10 cellular contexts compared by ENCODE assay signal in genomic region chr2:5696351-5696740, GRCh38. TPM values are rescaled to one million over a fixed set of nuclear protein-coding genes. Genes with fewer than 3 reads are reported as not detected.
DNase-seq lines count a peak whose midpoint lies in the region; ATAC-seq and TF ChIP-seq lines count a peak whose summit lies in the region.
"Had no signal": no experiment of that assay in that cellular context is flagged by ENCODE, and none has a peak within 500 bp of the region (broad histone marks: within the 10 kb centered on the region; RNA-seq: fewer than 3 reads in every experiment).

No MANE protein-coding gene starts in this region.

- peak in 1 of 9 donors; percentile 1 for TF ChIP-seq CTCF in heart right ventricle (IDR thresholded peaks at IDR 0.05)

- peak overlapping the region in 8 of 10 donors; percentile 30 to 83 (median 73) for H3K27ac ChIP-seq in heart right ventricle

- DNase-seq in NCI-H774 (lab: John Stamatoyannopoulos, UW): peak; percentile 17
- DNase-seq in heart right ventricle: no peak
- DNase-seq in amniotic stem cell (lab: John Stamatoyannopoulos, UW): no peak
- no peak for DNase-seq in left lobe of liver (ENCODE audit: low spot score)
- DNase-seq in effector CD4-positive, alpha-beta T cell: no peak
- DNase-seq: occipital lobe had no signal

- no peaks in the 10 kb centered on the region for H3K9me3 ChIP-seq in heart right ventricle
- H3K9me3 ChIP-seq in skeletal muscle satellite cell (replicated peaks; ENCODE audit: low read length): no peaks in the 10 kb centered on the region

- H3K36me3 ChIP-seq in heart right ventricle (no peaks in the 10 kb centered on the region), skeletal muscle satellite cell (ENCODE audit: insufficient read depth, low read length) (no peaks in the 10 kb centered on the region)

- intact Hi-C loops in heart right ventricle (cut with DNase I): loop anchor here in 5 of 10 donors (5.0 to 10.0 kb wide), 2 partner anchors 218 to 221 kb away; no protein-coding TSS in a partner anchor

- H3K4me3 ChIP-seq in heart right ventricle: peak overlapping the region; percentile 29 to 55 (median 45)
- peak overlapping the region; percentile 94 for H3K4me3 ChIP-seq in skeletal muscle satellite cell (ENCODE audit: low read length)

- peak overlapping the region; percentile 84 for H3K9ac ChIP-seq in skeletal muscle satellite cell (ENCODE audit: low read depth, low read length)

- ATAC-seq in GM19328 (IDR thresholded peaks at IDR 0.05; ENCODE audit: unreplicated experiment) (peak; percentile 30), heart right ventricle (peak; percentile 36 to 78 (median 46)), GM19351 (IDR thresholded peaks at IDR 0.05; ENCODE audit: unreplicated experiment) (no peak), left lobe of liver (no peak)

- peaks cover 2 to 43% (median 32%) of the 10 kb centered on the region in 9 donors for H3K4me1 ChIP-seq in heart right ventricle
- H3K4me1 ChIP-seq in skeletal muscle satellite cell (ENCODE audit: control insufficient read depth, insufficient read depth, low read length): peaks cover 9% of the 10 kb centered on the region

- H3K4me2 ChIP-seq in skeletal muscle satellite cell (ENCODE audit: low read length): peak overlapping the region; percentile 95

- H3K27me3 ChIP-seq in heart right ventricle (peaks cover 20 to 99% (median 96%) of the 10 kb centered on the region in 7 donors), skeletal muscle satellite cell (ENCODE audit: control insufficient read depth, insufficient read depth, low read length) (no peaks in the 10 kb centered on the region)

- WGBS in heart right ventricle, 2 donors: 0 to 3% methylated on average over 33 to 49 of the region's 49 CpGs

RNA-seq across cellular contexts. Expression of gene SOX11, which starts 4.2 kb away (rescaled TPM):
- total RNA-seq in heart right ventricle: 1 to 10 TPM in 7 of 10 donors, under 1 TPM in 3; 0.25 to 5.8 (median 1.4) TPM
- under 1 TPM; 0.33 to 0.66 TPM for polyA plus RNA-seq in heart right ventricle
- total RNA-seq in skeletal muscle satellite cell (2012; rRNA removed): 0.25 and 4.2 TPM in 2 replicates
- total RNA-seq in left lobe of liver: 0.05 TPM
- polyA plus RNA-seq: adipose tissue had no signal

Comparison
In these comparisons a context has a peak if more than half of its experiments do, and no peak if none do; other contexts are left out.
1. ATAC-seq: peak in GM19328 (single experiment) and heart right ventricle (8 of 8); none in GM19351 (single experiment) and left lobe of liver (single experiment).